Comparison of ENCODE assay signal across 15 cellular contexts in the genomic region with DNA sequence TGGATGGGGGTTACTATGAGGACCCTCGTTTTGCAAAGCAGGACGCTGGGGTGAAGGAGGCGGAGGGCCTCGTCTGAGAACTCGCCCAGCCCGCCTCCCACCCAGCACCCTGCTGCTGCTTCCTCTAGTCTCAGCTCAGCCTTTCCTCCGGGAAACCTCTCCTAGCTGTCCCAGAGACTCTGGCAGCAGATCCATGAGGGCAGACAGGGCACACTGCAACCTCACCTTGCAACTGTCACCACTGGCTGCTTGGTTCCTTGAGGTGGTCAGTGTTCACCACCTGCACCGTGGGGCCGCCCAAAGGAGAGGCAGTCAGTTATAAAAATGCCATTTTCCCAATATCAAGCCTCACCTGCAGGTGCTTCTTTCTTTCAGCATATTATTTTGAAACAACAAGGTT. TPM values are rescaled to one million over a fixed set of nuclear protein-coding genes. Genes with fewer than 3 reads are reported as not detected.
DNase-seq lines count a peak whose midpoint lies in the region; ATAC-seq and TF ChIP-seq lines count a peak whose summit lies in the region.
"Had no signal": no experiment of that assay in that cellular context is flagged by ENCODE, and none has a peak within 500 bp of the region (broad histone marks: within the 10 kb centered on the region; RNA-seq: fewer than 3 reads in every experiment).

No MANE protein-coding gene starts in this region.

- H3K27ac ChIP-seq in fibroblast of lung (ENCODE audit: insufficient read depth, low read length): no peak overlapping the region

- H3K79me2 ChIP-seq in fibroblast of lung (ENCODE audit: control insufficient read depth, insufficient read depth, low read length): no peaks in the 10 kb centered on the region

- ATAC-seq in GM19023 (IDR thresholded peaks at IDR 0.05; ENCODE audit: unreplicated experiment) (peak; percentile 3), GM21515 (IDR thresholded peaks at IDR 0.05; ENCODE audit: unreplicated experiment) (peak; percentile 8), HG03095 (IDR thresholded peaks at IDR 0.05; ENCODE audit: unreplicated experiment) (peak; percentile 15), SK-N-SH treated with all-trans-retinoic acid at 6 μM for 48 hours (no peak)
- ATAC-seq: sciatic nerve had no signal

- no peak for TF ChIP-seq CTCF in fibroblast of lung (conservative IDR thresholded peaks at IDR 0.05 in 1 of 2, IDR thresholded peaks at IDR 0.05 in 1 of 2; ENCODE audit: low read depth in 1 of 2, low read length in 2 of 2)

- H3K4me2 ChIP-seq in fibroblast of lung (ENCODE audit: extremely low read depth, insufficient read depth, low read length): no peak overlapping the region

- no peaks in the 10 kb centered on the region for H3K36me3 ChIP-seq in fibroblast of lung (ENCODE audit: control insufficient read depth, insufficient read depth, low read length)

- no peaks in the 10 kb centered on the region for H3K27me3 ChIP-seq in fibroblast of lung (ENCODE audit: control insufficient read depth, insufficient read depth, low read length)

- peak overlapping the region; percentile 8 for H2AFZ ChIP-seq in fibroblast of lung (ENCODE audit: low read length)

- no peaks in the 10 kb centered on the region for H3K9me3 ChIP-seq in fibroblast of lung (ENCODE audit: control insufficient read depth, insufficient read depth, low read depth, low read length)

- H3K9ac ChIP-seq in fibroblast of lung (ENCODE audit: insufficient read depth, low read length): no peak overlapping the region

- H3K4me3 ChIP-seq in fibroblast of lung (replicated peaks in 1 of 4; ENCODE audit: control extremely low read depth in 1 of 4, insufficient read depth in 1 of 4, low read depth in 3 of 4, low read length in 4 of 4): no peak overlapping the region

- peaks cover 2% of the 10 kb centered on the region for H3K4me1 ChIP-seq in fibroblast of lung (ENCODE audit: control insufficient read depth, extremely low read depth, insufficient read depth, low read length)

- no peaks in the 10 kb centered on the region for H4K20me1 ChIP-seq in fibroblast of lung (ENCODE audit: control insufficient read depth, extremely low read depth, insufficient read depth, low read length)

- DNase-seq in fibroblast of lung (ENCODE audit: low read depth in 2 of 2) (no peak), medulla oblongata (ENCODE audit: extremely low spot score) (no peak), NCI-H1092 treated with DMSO at 0.1 percent for 48 hours (lab: John Stamatoyannopoulos, UW) (no peak), epidermal melanocyte (ENCODE audit: insufficient read length, low spot score) (no peak)
- DNase-seq: amygdala; CD4-positive, alpha-beta T cell; GDM1; HFFc6; nephron progenitor cell had no signal

TF ChIP-seq in SK-N-SH treated with all-trans-retinoic acid at 6 μM for 48 hours, 23 proteins besides CTCF, POLR2A, EP300 and RAD21:
- no peak for TF ChIP-seq ZFP30 (CRISPR knock-in tag; IDR thresholded peaks at IDR 0.05)
- TF ChIP-seq, protein P1, sequence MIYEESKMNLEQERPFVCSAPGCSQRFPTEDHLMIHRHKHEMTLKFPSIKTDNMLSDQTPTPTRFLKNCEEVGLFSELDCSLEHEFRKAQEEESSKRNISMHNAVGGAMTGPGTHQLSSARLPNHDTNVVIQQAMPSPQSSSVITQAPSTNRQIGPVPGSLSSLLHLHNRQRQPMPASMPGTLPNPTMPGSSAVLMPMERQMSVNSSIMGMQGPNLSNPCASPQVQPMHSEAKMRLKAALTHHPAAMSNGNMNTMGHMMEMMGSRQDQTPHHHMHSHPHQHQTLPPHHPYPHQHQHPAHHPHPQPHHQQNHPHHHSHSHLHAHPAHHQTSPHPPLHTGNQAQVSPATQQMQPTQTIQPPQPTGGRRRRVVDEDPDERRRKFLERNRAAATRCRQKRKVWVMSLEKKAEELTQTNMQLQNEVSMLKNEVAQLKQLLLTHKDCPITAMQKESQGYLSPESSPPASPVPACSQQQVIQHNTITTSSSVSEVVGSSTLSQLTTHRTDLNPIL (CRISPR knock-in tag; IDR thresholded peaks at IDR 0.05; ENCODE audit: low read depth): no peak

RNA-seq across cellular contexts. Expression of a gene that starts 45.6 kb away (rescaled TPM):
- 2.1 and 3.1 TPM in 2 replicates for total RNA-seq in fibroblast of lung
- polyA plus RNA-seq in fibroblast of lung: 1.0 and 1.2 TPM in 2 replicates
- 1.6 and 2.9 TPM in 2 replicates for polyA plus RNA-seq in fibroblast of lung (2012)
- polyA minus RNA-seq in fibroblast of lung (ENCODE audit: low replicate concordance): 2.4 and 2.6 TPM in 2 replicates
- polyA plus RNA-seq: IgD-negative memory B cell had no signal
